Comparison of ENCODE assay signal across 1 cellular context in genomic region chr17:9410285-9410684, GRCh38.
TF ChIP-seq lines count a peak whose summit lies in the region.

No MANE protein-coding gene starts in this region.

TF ChIP-seq in IMR-90, 13 proteins besides CTCF, POLR2A, EP300 and RAD21 (continued from another document):
- TF ChIP-seq MAFK (IDR thresholded peaks at IDR 0.05; ENCODE audit: low read depth, low read length): no peak
- no peak for TF ChIP-seq CHD1 (IDR thresholded peaks at IDR 0.05; ENCODE audit: low read depth, low read length)
- no peak for TF ChIP-seq SMC3 (IDR thresholded peaks at IDR 0.05; ENCODE audit: low read depth, low read length)
- no peak for TF ChIP-seq FOS (IDR thresholded peaks at IDR 0.05; ENCODE audit: low read depth, low read length)
- no peak for TF ChIP-seq RFX5 (IDR thresholded peaks at IDR 0.05; ENCODE audit: low read depth, low read length)
- no peak for TF ChIP-seq USF2 (IDR thresholded peaks at IDR 0.05; ENCODE audit: low read depth, low read length)
